ENCODE assay signal across 17 cellular contexts in genomic region chr16:27460213-27460612, GRCh38. TPM values are rescaled to one million over a fixed set of nuclear protein-coding genes. Genes with fewer than 3 reads are reported as not detected.
DNase-seq lines count a peak whose midpoint lies in the region; ATAC-seq and TF ChIP-seq lines count a peak whose summit lies in the region.
"Had no signal": no experiment of that assay in that cellular context is flagged by ENCODE, and none has a peak within 500 bp of the region (broad histone marks: within the 10 kb centered on the region; RNA-seq: fewer than 3 reads in every experiment).

No MANE protein-coding gene starts in this region.

- H3K4me2 ChIP-seq in BLaER1 = no peak overlapping the region; the same call in 1 of the 2 replicates

- no peaks in the 10 kb centered on the region for H3K9me3 Mint-ChIP-seq in CD4-positive, alpha-beta memory T cell
- H3K9me3 Mint-ChIP-seq: H9 had no signal

- H3K27ac ChIP-seq in BLaER1 = peak overlapping the region; percentile 50; the same call in 1 of the 2 replicates
- no peak overlapping the region for H3K27ac ChIP-seq in CD4-positive, alpha-beta memory T cell (ENCODE audit: low read depth, low read length)
- H3K27ac ChIP-seq in esophagus squamous epithelium = peak overlapping the region in 3 of 4 donors; percentile 21 to 44 (median 24)
- H3K27ac ChIP-seq in psoas muscle = peak overlapping the region; percentile 78
- H3K27ac ChIP-seq: Peyer's patch had no signal

- H3K27me3 Mint-ChIP-seq in CD4-positive, alpha-beta memory T cell = no peaks in the 10 kb centered on the region
- H3K27me3 Mint-ChIP-seq: B cell had no signal

- TF ChIP-seq CTCF in esophagus squamous epithelium (IDR thresholded peaks at IDR 0.05) (no peak), psoas muscle (IDR thresholded peaks at IDR 0.05) (no peak)

- TF ChIP-seq POLR2A in esophagus squamous epithelium (IDR thresholded peaks at IDR 0.05) = no peak

- POLR2A ChIA-PET in CD4-positive, alpha-beta memory T cell (lab: Charles Lee; ENCODE audit: partially characterized antibody) = interaction anchor here (0.6 to 1.9 kb wide), 5 partner anchors 9 to 235 kb away, joined by 3 to 6 read pairs (median 5); no protein-coding TSS in a partner anchor

- H3K9me3 ChIP-seq in BLaER1 (no peaks in the 10 kb centered on the region), esophagus squamous epithelium (no peaks in the 10 kb centered on the region), psoas muscle (no peaks in the 10 kb centered on the region)
- H3K9me3 ChIP-seq in CD4-positive, alpha-beta memory T cell (ENCODE audit: control insufficient read depth in 1 of 2, low read length in 2 of 2) = no peaks in the 10 kb centered on the region
- H3K9me3 ChIP-seq: MG63, Peyer's patch had no signal

- peak overlapping the region in 4 of 7 donors; percentile 46 to 73 (median 58) for H3K27ac Mint-ChIP-seq in CD4-positive, alpha-beta memory T cell
- H3K27ac Mint-ChIP-seq: B cell had no signal

- CTCF ChIA-PET in CD4-positive, alpha-beta memory T cell (lab: Charles Lee; ENCODE audit: partially characterized antibody) = interaction anchor here (0.9 to 2.0 kb wide), 6 partner anchors 9 to 305 kb away, joined by 3 to 11 read pairs (median 6); no protein-coding TSS in a partner anchor

- H3K4me1 Mint-ChIP-seq in CD4-positive, alpha-beta memory T cell = peaks cover 32 to 68% (median 52%) of the 10 kb centered on the region in 4 donors

- peaks cover 23% of the 10 kb centered on the region for H4K20me1 ChIP-seq in BLaER1

- H3K4me3 ChIP-seq in BLaER1 = no peak overlapping the region
- H3K4me3 ChIP-seq in CD4-positive, alpha-beta memory T cell (ENCODE audit: low read length in 2 of 2) = no peak overlapping the region
- H3K4me3 ChIP-seq in esophagus squamous epithelium = no peak overlapping the region
- H3K4me3 ChIP-seq in psoas muscle = no peak overlapping the region
- H3K4me3 ChIP-seq: MG63, Peyer's patch had no signal

- H3K27me3 ChIP-seq in BLaER1 (no peaks in the 10 kb centered on the region), esophagus squamous epithelium (no peaks in the 10 kb centered on the region), psoas muscle (ENCODE audit: insufficient read depth in 3 of 3, low read length in 2 of 3) (no peaks in the 10 kb centered on the region)
- no peaks in the 10 kb centered on the region for H3K27me3 ChIP-seq in CD4-positive, alpha-beta memory T cell (ENCODE audit: insufficient read depth, low read length)
- H3K27me3 ChIP-seq: MG63, Peyer's patch had no signal

- 39 to 72% methylated on average over 2 of the region's 4 CpGs for WGBS in esophagus squamous epithelium, 2 donors
- WGBS in psoas muscle, 3 donors = 44 to 70% (median 54%) methylated on average over 4 of the region's 4 CpGs

- H3K36me3 ChIP-seq in BLaER1 = peaks cover 68% of the 10 kb centered on the region
- peaks cover 20% of the 10 kb centered on the region for H3K36me3 ChIP-seq in CD4-positive, alpha-beta memory T cell (ENCODE audit: insufficient read depth, low read length)
- peaks cover 38 to 68% (median 46%) of the 10 kb centered on the region in 3 donors for H3K36me3 ChIP-seq in esophagus squamous epithelium
- H3K36me3 ChIP-seq in psoas muscle (ENCODE audit: insufficient read depth in 1 of 2, low read depth in 1 of 2) = peaks cover 8 to 52% of the 10 kb centered on the region in 2 donors

- H3K4me3 Mint-ChIP-seq in CD4-positive, alpha-beta memory T cell = no peak overlapping the region
- H3K4me3 Mint-ChIP-seq: B cell, H9 had no signal

- ATAC-seq in psoas muscle (no peak), GM19035 (IDR thresholded peaks at IDR 0.05; ENCODE audit: unreplicated experiment) (no peak), GM19463 (IDR thresholded peaks at IDR 0.05; ENCODE audit: unreplicated experiment) (no peak)

- H3K4me1 ChIP-seq in BLaER1 = peaks cover 80% of the 10 kb centered on the region
- H3K4me1 ChIP-seq in CD4-positive, alpha-beta memory T cell (ENCODE audit: insufficient read depth, low read length) = peaks cover 74% of the 10 kb centered on the region
- H3K4me1 ChIP-seq in esophagus squamous epithelium = peaks cover 0 to 84% (median 45%) of the 10 kb centered on the region in 3 donors
- H3K4me1 ChIP-seq in psoas muscle = peaks cover 25% of the 10 kb centered on the region
- H3K4me1 ChIP-seq: Peyer's patch had no signal

- 0 out of 2 replicates have a peak overlapping the region, but pooled peaks have one; percentile 5 for H3K9ac ChIP-seq in BLaER1

- intact Hi-C loops in CD4-positive, alpha-beta memory T cell (cut with micrococcal nuclease) = no loop called here
- intact Hi-C loops in esophagus squamous epithelium (cut with DNase I) = no loop called here
- intact Hi-C loops in psoas muscle (cut with DNase I) = loop anchor here in 1 of 2 donors (10.0 kb wide), 1 partner anchor 1515 kb away; the partner anchor contains the start of gene SPNS1

- peaks cover 19 to 25% of the 10 kb centered on the region in 2 donors for H3K36me3 Mint-ChIP-seq in CD4-positive, alpha-beta memory T cell

- DNase-seq in CD4-positive, alpha-beta memory T cell = no peak
- DNase-seq in esophagus squamous epithelium (lab: John Stamatoyannopoulos, UW) (no peak), psoas muscle (peak in 1 of 2 donors; percentile 52), UCSD-AML1 (lab: John Stamatoyannopoulos, UW; ENCODE audit: unreplicated experiment) (no peak)
- DNase-seq: EL, H9, MG63, NCI-H1092 treated with DMSO at 0.1 percent for 48 hours, NCI-H1694 treated with DMSO at 0.1 percent for 48 hours, NCI-H345, NCI-H69, Peyer's patch, SIG-M5 had no signal

RNA-seq across cellular contexts. Expression of gene IL21R, which starts 58.2 kb away (rescaled TPM):
- 10 to 100 TPM; 28.3 to 29.1 TPM for total RNA-seq in CD4-positive, alpha-beta memory T cell
- 10 to 100 TPM; 18.4 to 28.3 TPM for polyA plus RNA-seq in CD4-positive, alpha-beta memory T cell
- total RNA-seq in esophagus squamous epithelium (1 to 10 TPM in 1 of 4 donors, under 1 TPM in 3; 0.23 to 1.2 (median 0.39) TPM), psoas muscle (under 1 TPM in 3 of 4 donors, not detected in 1; 0.08 to 0.15 (median 0.12) TPM)
- under 1 TPM in 2 of 3 donors, not detected in 1; 0.01 to 0.05 TPM for polyA plus RNA-seq in psoas muscle

Comparison
In these comparisons a context has a peak if more than half of its experiments do, and no peak if none do; other contexts are left out.
1. RNA of gene IL21R, which starts 58.2 kb away (total RNA-seq): 28.3 to 29.1 TPM in CD4-positive, alpha-beta memory T cell; 0.23 to 1.2 TPM in esophagus squamous epithelium and 0.08 to 0.15 TPM in psoas muscle; every median in the first group is over 10 times any median in the second.